ENCODE assay signal across 2 cellular contexts in the genomic region with DNA sequence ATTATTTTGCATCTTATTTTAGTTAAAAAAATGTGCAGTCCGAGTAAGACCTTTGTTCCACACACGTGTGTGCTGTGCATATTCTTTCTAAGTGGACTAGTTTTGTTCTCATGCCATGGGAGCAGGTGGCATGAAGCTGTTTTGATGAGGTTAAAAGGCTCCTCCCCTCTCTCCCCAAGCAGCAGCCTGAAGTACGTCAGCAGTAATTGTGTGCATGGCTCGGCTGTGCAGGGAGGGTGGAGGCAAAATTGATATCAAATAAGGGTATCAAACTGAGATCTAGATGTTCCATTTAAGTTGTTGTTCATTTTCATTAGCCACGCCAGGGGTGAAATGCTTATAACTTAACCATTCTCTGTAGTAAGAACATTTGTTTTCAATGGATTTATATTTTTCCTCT.
A peak's percentile ranks its signal among the peaks of the same experiment; 100 is the strongest.
TF ChIP-seq lines count a peak whose summit lies in the region.

A gene (plus strand): TSS at position 202 of the 400 bp plus-strand sequence. CDS start 9,171 bp downstream, outside the sequence.

TF ChIP-seq in SK-N-SH, 30 proteins besides CTCF, POLR2A, EP300 and RAD21 (continued from another document):
- TF ChIP-seq EZH2phosphoT487 (IDR thresholded peaks at IDR 0.05; ENCODE audit: borderline replicate concordance, low read depth) (no peak), MEF2A (IDR thresholded peaks at IDR 0.05; ENCODE audit: borderline replicate concordance, low read depth) (no peak), FOXM1 (IDR thresholded peaks at IDR 0.05; ENCODE audit: low read depth) (no peak), RCOR1 (IDR thresholded peaks at IDR 0.05; ENCODE audit: low read length) (0 out of 2 replicates have a peak, but pooled peaks have one; percentile 27), GATA2 (CRISPR knock-in tag; IDR thresholded peaks at IDR 0.05) (peak; percentile 33), NRF1 (IDR thresholded peaks at IDR 0.05; ENCODE audit: low read depth, low read length) (no peak), NFIC (IDR thresholded peaks at IDR 0.05; ENCODE audit: borderline replicate concordance) (no peak), MXI1 (IDR thresholded peaks at IDR 0.05; ENCODE audit: low read depth, low read length) (peak; percentile 16; the same call in 1 of the 2 replicates), TAF1 (IDR thresholded peaks at IDR 0.05; ENCODE audit: borderline replicate concordance, low read depth, low read length) (no peak)

TF ChIP-seq in SK-N-SH treated with all-trans-retinoic acid at 6 μM for 48 hours, 23 proteins besides CTCF, POLR2A, EP300 and RAD21 (continued from another document):
- TF ChIP-seq, protein P1, sequence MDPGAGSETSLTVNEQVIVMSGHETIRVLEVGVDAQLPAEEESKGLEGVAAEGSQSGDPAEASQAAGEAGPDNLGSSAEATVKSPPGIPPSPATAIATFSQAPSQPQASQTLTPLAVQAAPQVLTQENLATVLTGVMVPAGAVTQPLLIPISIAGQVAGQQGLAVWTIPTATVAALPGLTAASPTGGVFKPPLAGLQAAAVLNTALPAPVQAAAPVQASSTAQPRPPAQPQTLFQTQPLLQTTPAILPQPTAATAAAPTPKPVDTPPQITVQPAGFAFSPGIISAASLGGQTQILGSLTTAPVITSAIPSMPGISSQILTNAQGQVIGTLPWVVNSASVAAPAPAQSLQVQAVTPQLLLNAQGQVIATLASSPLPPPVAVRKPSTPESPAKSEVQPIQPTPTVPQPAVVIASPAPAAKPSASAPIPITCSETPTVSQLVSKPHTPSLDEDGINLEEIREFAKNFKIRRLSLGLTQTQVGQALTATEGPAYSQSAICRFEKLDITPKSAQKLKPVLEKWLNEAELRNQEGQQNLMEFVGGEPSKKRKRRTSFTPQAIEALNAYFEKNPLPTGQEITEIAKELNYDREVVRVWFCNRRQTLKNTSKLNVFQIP (CRISPR knock-in tag; IDR thresholded peaks at IDR 0.05; ENCODE audit: borderline replicate concordance, low read depth) = no peak
- TF ChIP-seq ZNF70 (CRISPR knock-in tag; IDR thresholded peaks at IDR 0.05) = no peak
- TF ChIP-seq, protein P2, sequence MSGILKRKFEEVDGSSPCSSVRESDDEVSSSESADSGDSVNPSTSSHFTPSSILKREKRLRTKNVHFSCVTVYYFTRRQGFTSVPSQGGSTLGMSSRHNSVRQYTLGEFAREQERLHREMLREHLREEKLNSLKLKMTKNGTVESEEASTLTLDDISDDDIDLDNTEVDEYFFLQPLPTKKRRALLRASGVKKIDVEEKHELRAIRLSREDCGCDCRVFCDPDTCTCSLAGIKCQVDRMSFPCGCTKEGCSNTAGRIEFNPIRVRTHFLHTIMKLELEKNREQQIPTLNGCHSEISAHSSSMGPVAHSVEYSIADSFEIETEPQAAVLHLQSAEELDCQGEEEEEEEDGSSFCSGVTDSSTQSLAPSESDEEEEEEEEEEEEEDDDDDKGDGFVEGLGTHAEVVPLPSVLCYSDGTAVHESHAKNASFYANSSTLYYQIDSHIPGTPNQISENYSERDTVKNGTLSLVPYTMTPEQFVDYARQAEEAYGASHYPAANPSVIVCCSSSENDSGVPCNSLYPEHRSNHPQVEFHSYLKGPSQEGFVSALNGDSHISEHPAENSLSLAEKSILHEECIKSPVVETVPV (CRISPR knock-in tag; IDR thresholded peaks at IDR 0.05) = no peak
- TF ChIP-seq TOX (CRISPR knock-in tag; IDR thresholded peaks at IDR 0.05; ENCODE audit: borderline replicate concordance) = no peak
- no peak for TF ChIP-seq ZNF8 (CRISPR knock-in tag; IDR thresholded peaks at IDR 0.05)
- no peak for TF ChIP-seq OSR1 (CRISPR knock-in tag; IDR thresholded peaks at IDR 0.05)
- no peak for TF ChIP-seq ZFP3 (CRISPR knock-in tag; IDR thresholded peaks at IDR 0.05)
- TF ChIP-seq, protein P3, sequence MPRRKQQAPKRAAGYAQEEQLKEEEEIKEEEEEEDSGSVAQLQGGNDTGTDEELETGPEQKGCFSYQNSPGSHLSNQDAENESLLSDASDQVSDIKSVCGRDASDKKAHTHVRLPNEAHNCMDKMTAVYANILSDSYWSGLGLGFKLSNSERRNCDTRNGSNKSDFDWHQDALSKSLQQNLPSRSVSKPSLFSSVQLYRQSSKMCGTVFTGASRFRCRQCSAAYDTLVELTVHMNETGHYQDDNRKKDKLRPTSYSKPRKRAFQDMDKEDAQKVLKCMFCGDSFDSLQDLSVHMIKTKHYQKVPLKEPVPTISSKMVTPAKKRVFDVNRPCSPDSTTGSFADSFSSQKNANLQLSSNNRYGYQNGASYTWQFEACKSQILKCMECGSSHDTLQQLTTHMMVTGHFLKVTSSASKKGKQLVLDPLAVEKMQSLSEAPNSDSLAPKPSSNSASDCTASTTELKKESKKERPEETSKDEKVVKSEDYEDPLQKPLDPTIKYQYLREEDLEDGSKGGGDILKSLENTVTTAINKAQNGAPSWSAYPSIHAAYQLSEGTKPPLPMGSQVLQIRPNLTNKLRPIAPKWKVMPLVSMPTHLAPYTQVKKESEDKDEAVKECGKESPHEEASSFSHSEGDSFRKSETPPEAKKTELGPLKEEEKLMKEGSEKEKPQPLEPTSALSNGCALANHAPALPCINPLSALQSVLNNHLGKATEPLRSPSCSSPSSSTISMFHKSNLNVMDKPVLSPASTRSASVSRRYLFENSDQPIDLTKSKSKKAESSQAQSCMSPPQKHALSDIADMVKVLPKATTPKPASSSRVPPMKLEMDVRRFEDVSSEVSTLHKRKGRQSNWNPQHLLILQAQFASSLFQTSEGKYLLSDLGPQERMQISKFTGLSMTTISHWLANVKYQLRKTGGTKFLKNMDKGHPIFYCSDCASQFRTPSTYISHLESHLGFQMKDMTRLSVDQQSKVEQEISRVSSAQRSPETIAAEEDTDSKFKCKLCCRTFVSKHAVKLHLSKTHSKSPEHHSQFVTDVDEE (CRISPR knock-in tag; IDR thresholded peaks at IDR 0.05) = no peak
